Comparison of ENCODE assay signal across 22 cellular contexts in the genomic region with DNA sequence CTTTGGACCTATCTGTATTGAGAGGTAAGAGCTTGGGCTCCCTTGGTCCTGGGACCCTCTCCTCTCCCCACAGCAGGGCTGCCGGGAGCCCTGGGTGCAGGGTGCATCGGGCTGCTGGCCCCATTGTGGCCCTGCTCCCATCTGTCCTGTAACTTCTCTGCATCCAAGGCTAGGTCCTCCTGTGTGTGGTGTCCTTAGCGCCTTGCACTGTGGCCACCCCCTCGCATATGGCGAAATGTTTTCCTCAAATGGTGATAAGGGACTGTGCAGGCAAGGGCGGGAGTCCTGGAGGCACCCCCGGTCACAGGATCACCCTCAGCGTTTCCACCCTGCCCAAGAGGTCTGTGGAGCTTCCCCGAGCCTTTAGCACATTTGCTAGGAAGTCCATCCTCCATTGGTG.
"Had no signal": no experiment of that assay in that cellular context is flagged by ENCODE, and none has a peak within 500 bp of the region (broad histone marks: within the 10 kb centered on the region; RNA-seq: fewer than 3 reads in every experiment).

No MANE protein-coding gene starts in this region.

- H3K9me3 ChIP-seq: adrenal gland, ascending aorta, esophagus squamous epithelium, heart left ventricle, mucosa of descending colon, prostate gland, upper lobe of left lung had no signal

- H3K27me3 Mint-ChIP-seq: activated naive CD8-positive, alpha-beta T cell had no signal

- DNase-seq: activated CD4-positive, alpha-beta T cell treated with anti-CD3 and anti-CD28 coated beads for 1 hour; activated CD4-positive, alpha-beta T cell treated with anti-CD3 and anti-CD28 coated beads, Interleukin-2, amount 50 U/mL, for 1 hour; activated CD8-positive, alpha-beta T cell treated with anti-CD3 and anti-CD28 coated beads, Interleukin-2, amount 10 ng/mL, durations not matched to agents 7 days and 5 days; activated naive CD4-positive, alpha-beta T cell; activated T-cell treated with anti-CD3 and anti-CD28 coated beads, Interleukin-2, amount 50 U/mL, for 24 hours; central memory CD4-positive, alpha-beta T cell; effector memory CD4-positive, alpha-beta T cell; esophagus squamous epithelium; left cardiac atrium; mucosa of descending colon; stimulated activated CD4-positive, alpha-beta T cell treated with anti-CD3 and anti-CD28 coated beads, Interleukin-4, amount 100 ng/mL, for 4 hours; stimulated activated naive CD8-positive, alpha-beta T cell treated with anti-CD3 and anti-CD28 coated beads, Interleukin-15, Interleukin-2, amounts not matched to agents 100 U/mL and 50 U/mL, for 24 hours; WERI-Rb-1 had no signal

- H3K4me3 Mint-ChIP-seq: activated CD8-positive, alpha-beta T cell treated with anti-CD3 and anti-CD28 coated beads, Interleukin-2, amount 10 ng/mL, durations not matched to agents 7 days and 5 days; activated naive CD8-positive, alpha-beta T cell; activated T-cell treated with anti-CD3 and anti-CD28 coated beads, Interleukin-2, amount 50 U/mL, for 24 hours; activated T-helper 17 cell treated with anti-CD3 and anti-CD28 coated beads, Interleukin-2, amount 50 U/mL, for 72 hours; memory B cell; neural crest cell had no signal

- H3K9me3 Mint-ChIP-seq: activated T-cell treated with anti-CD3 and anti-CD28 coated beads, Interleukin-2, amount 50 U/mL, for 24 hours; activated T-helper 17 cell treated with anti-CD3 and anti-CD28 coated beads, Interleukin-2, amount 50 U/mL, for 72 hours; memory B cell; neural crest cell had no signal

- H3K4me1 ChIP-seq: prostate gland had no signal

- H3K36me3 ChIP-seq: adrenal gland, ascending aorta, esophagus squamous epithelium, heart left ventricle, prostate gland, upper lobe of left lung, WERI-Rb-1 had no signal

- H3K27ac Mint-ChIP-seq: activated CD8-positive, alpha-beta T cell treated with anti-CD3 and anti-CD28 coated beads, Interleukin-2, amount 10 ng/mL, durations not matched to agents 7 days and 5 days; activated naive CD8-positive, alpha-beta T cell; activated T-cell treated with anti-CD3 and anti-CD28 coated beads, Interleukin-2, amount 50 U/mL, for 24 hours; activated T-helper 17 cell treated with anti-CD3 and anti-CD28 coated beads, Interleukin-2, amount 50 U/mL, for 72 hours; memory B cell had no signal

- H3K27me3 ChIP-seq: adrenal gland, ascending aorta, esophagus squamous epithelium, heart left ventricle, upper lobe of left lung had no signal

- H3K27ac ChIP-seq: adrenal gland, esophagus squamous epithelium, heart left ventricle, prostate gland, upper lobe of left lung, WERI-Rb-1 had no signal

- H3K4me3 ChIP-seq: adrenal gland, ascending aorta, esophagus squamous epithelium, heart left ventricle, mucosa of descending colon, prostate gland, upper lobe of left lung had no signal

- H3K36me3 Mint-ChIP-seq: activated naive CD8-positive, alpha-beta T cell; memory B cell had no signal
